In the genomic region with DNA sequence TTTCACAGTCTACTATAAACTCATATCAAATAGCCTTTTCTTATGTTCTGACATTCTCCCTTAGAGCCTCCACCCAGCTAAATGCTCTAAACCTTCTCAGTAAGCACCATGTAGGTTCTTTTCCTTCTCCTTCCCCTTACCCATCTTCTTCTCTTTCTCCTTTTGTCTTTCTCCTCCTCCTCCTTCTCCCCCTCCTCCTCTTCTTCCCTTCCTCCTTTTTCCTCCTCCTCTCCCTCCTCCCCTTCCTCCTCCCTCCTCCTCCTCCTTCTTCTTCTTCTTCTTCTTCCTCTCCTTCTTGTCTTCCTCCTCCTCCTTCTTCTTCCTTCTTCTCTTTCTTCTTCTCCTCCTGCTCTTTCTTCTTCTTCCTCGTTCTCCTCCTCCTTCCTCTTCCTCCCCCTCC, we compare ENCODE assay signal across 10 cellular contexts.
"Had no signal": no experiment of that assay in that cellular context is flagged by ENCODE, and none has a peak within 500 bp of the region (broad histone marks: within the 10 kb centered on the region; RNA-seq: fewer than 3 reads in every experiment).

No MANE protein-coding gene starts in this region.

- DNase-seq: GM23248, GOT3, H7, H9, HCEC 1CT, HFFc6 had no signal

- H3K27ac ChIP-seq: GM23248 had no signal

- H3K9me3 ChIP-seq: HAP-1 had no signal

- H3K9ac ChIP-seq: GM23248 had no signal

- H2AFZ ChIP-seq: GM23248 had no signal

- H3K4me3 ChIP-seq: GM23248, HAP-1 had no signal

- H3K4me3 Mint-ChIP-seq: H9, HFFc6 had no signal

- H3K36me3 ChIP-seq: HAP-1 had no signal

- H3K27ac Mint-ChIP-seq: H9, HFFc6 had no signal

- H3K4me1 ChIP-seq: HAP-1 had no signal

- H3K9me3 Mint-ChIP-seq: HFFc6 had no signal

- FAIRE-seq: H1, H54 had no signal

- ATAC-seq: HCT116 had no signal
